In genomic region chr1:52726265-52727113, GRCh38 we compare ENCODE assay signal across 8 cellular contexts. TPM values are rescaled to one million over a fixed set of nuclear protein-coding genes. Genes with fewer than 3 reads are reported as not detected.
A peak's percentile ranks its signal among the peaks of the same experiment; 100 is the strongest.
DNase-seq lines count a peak whose midpoint lies in the region; ATAC-seq and TF ChIP-seq lines count a peak whose summit lies in the region.

TSS of gene ZYG11B (plus strand) at chr1:52726453. CDS start at chr1:52726654, 201 bp downstream.

- no peak for TF ChIP-seq CTCF in CD8-positive, alpha-beta T cell (IDR thresholded peaks at IDR 0.05)

- H3K9me3 Mint-ChIP-seq in CD8-positive, alpha-beta T cell = no peaks in the 10 kb centered on the region

- peak; percentile 80 to 95 (median 87) for DNase-seq in CD8-positive, alpha-beta T cell
- DNase-seq in HS-5 (ENCODE audit: low read depth) (peak; percentile 40), NK-92 (lab: John Stamatoyannopoulos, UW; ENCODE audit: unreplicated experiment) (peak; percentile 24), lung microvascular endothelial cell (ENCODE audit: low read depth in 2 of 2) (peak; percentile 83 to 88)
- peak; percentile 73 to 81 for DNase-seq in activated CD8-positive, alpha-beta memory T cell treated with anti-CD3 and anti-CD28 coated beads for 1 hour (ENCODE audit: extremely low read depth in 1 of 2, low read depth in 1 of 2)
- DNase-seq in effector CD4-positive, alpha-beta T cell = peak; percentile 84
- DNase-seq in stimulated activated CD4-positive, alpha-beta T cell treated with anti-CD3 and anti-CD28 coated beads, TNF-alpha, amount 100 ng/mL, for 48 hours (ENCODE audit: low read depth in 3 of 3) = peak; percentile 70 to 88 (median 83)

- peak within 1 kb of the TSS; percentile 48 for H3K27ac ChIP-seq in CD8-positive, alpha-beta T cell (ENCODE audit: low read depth, low read length)

- peaks cover 16% of the 10 kb centered on the region for H3K4me1 ChIP-seq in CD8-positive, alpha-beta T cell (ENCODE audit: insufficient read depth, low read length)

- H3K4me3 ChIP-seq in CD8-positive, alpha-beta T cell (ENCODE audit: low read depth, low read length) = peak within 1 kb of the TSS; percentile 56

- H3K27ac Mint-ChIP-seq in CD8-positive, alpha-beta T cell = peak within 1 kb of the TSS; percentile 84

- peak within 1 kb of the TSS; percentile 90 for H3K4me3 Mint-ChIP-seq in CD8-positive, alpha-beta T cell

- peaks cover 42% of the 10 kb centered on the region for H3K4me1 Mint-ChIP-seq in CD8-positive, alpha-beta T cell (ENCODE audit: low read depth)

- intact Hi-C loops in CD8-positive, alpha-beta T cell (cut with DNase I, micrococcal nuclease) = loop anchor here (1.0 to 10.0 kb wide), 17 partner anchors 14 to 1208 kb away; partner anchors contain the start of genes CC2D1B (in 2 of the 2), CPT2 (in 2 of the 2), BTF3L4 (in 1 of the 2) and COA7 (in 1 of the 2)

- POLR2A ChIA-PET in CD8-positive, alpha-beta T cell (lab: Charles Lee) = interaction anchor here (0.8 to 4.0 kb wide), 6 partner anchors 12 to 361 kb away, joined by 3 to 27 read pairs (median 4); partner anchors contain the start of genes ECHDC2, ORC1 and PRPF38A

- no peaks in the 10 kb centered on the region for H3K36me3 ChIP-seq in CD8-positive, alpha-beta T cell (ENCODE audit: insufficient read depth, low read length)

- peaks cover 3% of the 10 kb centered on the region for H3K27me3 Mint-ChIP-seq in CD8-positive, alpha-beta T cell (ENCODE audit: low read depth)

- CTCF ChIA-PET in CD8-positive, alpha-beta T cell (lab: Charles Lee) = interaction anchor here (1.6 to 2.2 kb wide), 2 partner anchors 10 to 22 kb away, joined by 6 to 7 read pairs; no protein-coding TSS in a partner anchor

- H3K36me3 Mint-ChIP-seq in CD8-positive, alpha-beta T cell = peaks cover 10% of the 10 kb centered on the region

- peak; percentile 89 for ATAC-seq in CD8-positive, alpha-beta T cell
- peak; percentile 71 for ATAC-seq in GM19468 (IDR thresholded peaks at IDR 0.05; ENCODE audit: extremely low read depth, unreplicated experiment)

- no peaks in the 10 kb centered on the region for H3K27me3 ChIP-seq in CD8-positive, alpha-beta T cell (ENCODE audit: insufficient read depth, low read length)

- no peaks in the 10 kb centered on the region for H3K9me3 ChIP-seq in CD8-positive, alpha-beta T cell (ENCODE audit: low read length)

RNA-seq across cellular contexts. Expression of gene ZYG11B, which starts in this region (rescaled TPM):
- 10 to 100 TPM in 1 of 2 experiments, 1 to 10 TPM in 1; 9.8 to 10.4 TPM for total RNA-seq in CD8-positive, alpha-beta T cell
- total RNA-seq in lung microvascular endothelial cell = 22.4 and 25.8 TPM in 2 replicates

Comparison
In these comparisons a context has a peak if more than half of its experiments do, and no peak if none do; other contexts are left out.
1. Peak in every context shown above with its lines: DNase-seq, ATAC-seq, H3K4me3 ChIP-seq and H3K27ac ChIP-seq.
2. DNase-seq: peak in every context shown above with its lines; median percentile 87 in CD8-positive, alpha-beta T cell; 86 in lung microvascular endothelial cell; 84 in effector CD4-positive, alpha-beta T cell; 83 in stimulated activated CD4-positive, alpha-beta T cell treated with anti-CD3 and anti-CD28 coated beads, TNF-alpha, amount 100 ng/mL, for 48 hours; 77 in activated CD8-positive, alpha-beta memory T cell treated with anti-CD3 and anti-CD28 coated beads for 1 hour; 40 in HS-5; 24 in NK-92.